Comparison of ENCODE assay signal across 8 cellular contexts in the genomic region with DNA sequence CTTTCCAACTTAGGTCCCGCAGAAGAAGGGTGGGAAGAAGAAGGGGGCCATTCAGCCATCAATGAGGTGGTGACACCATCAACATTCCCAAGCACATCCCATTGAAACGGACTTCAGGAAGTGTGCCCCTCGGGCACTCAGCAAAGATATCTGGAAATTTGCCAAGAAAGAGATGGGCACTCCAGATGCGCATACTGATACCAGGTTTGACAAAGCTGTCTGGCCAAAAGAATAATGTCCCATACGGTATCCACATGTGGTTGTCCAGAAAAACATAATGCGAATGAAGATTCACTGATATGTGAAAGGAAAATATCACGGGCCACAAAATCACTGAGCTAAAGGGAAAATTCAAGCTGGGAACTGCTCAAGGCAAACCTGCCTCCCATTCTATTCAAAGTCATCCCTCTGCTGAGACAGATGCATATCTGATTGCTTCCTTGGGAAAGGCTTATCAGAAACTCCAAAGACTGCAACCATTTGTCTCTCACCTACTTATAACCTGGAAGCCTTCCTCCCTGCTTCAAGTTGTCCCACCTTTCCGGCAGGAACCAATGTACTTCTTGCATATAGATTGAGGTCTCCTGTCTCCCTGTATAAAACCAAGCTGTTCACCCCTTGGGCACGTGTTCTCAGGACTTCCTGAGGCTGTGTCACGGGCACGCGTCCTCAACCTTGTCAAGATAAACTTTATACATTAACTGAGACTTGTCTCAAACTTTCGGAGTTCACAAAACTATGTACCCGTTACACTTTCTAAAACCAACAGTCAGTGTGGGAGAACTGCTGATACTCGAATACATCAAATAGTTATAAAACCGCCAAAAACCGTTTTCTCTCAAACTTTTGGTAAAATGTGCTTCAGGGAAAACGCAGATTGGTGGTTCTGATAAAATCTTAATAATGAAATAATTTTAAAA. TPM values are rescaled to one million over a fixed set of nuclear protein-coding genes. Genes with fewer than 3 reads are reported as not detected.
DNase-seq lines count a peak whose midpoint lies in the region; ATAC-seq and TF ChIP-seq lines count a peak whose summit lies in the region.

No MANE protein-coding gene starts in this region.

- no peaks in the 10 kb centered on the region for H3K36me3 ChIP-seq in subcutaneous abdominal adipose tissue (ENCODE audit: control insufficient read depth in 5 of 5, insufficient read depth in 5 of 5, low read length in 5 of 5)

- H3K27me3 Mint-ChIP-seq in activated CD8-positive, alpha-beta T cell treated with anti-CD3 and anti-CD28 coated beads for 36 hours, result peaks cover 3% of the 10 kb centered on the region

- no peak for TF ChIP-seq CTCF in activated CD8-positive, alpha-beta T cell treated with anti-CD3 and anti-CD28 coated beads for 36 hours (IDR thresholded peaks at IDR 0.05)
- TF ChIP-seq CTCF in omental fat pad (IDR thresholded peaks at IDR 0.05), result no peak

- peaks cover 59% of the 10 kb centered on the region for H3K36me3 Mint-ChIP-seq in activated CD8-positive, alpha-beta T cell treated with anti-CD3 and anti-CD28 coated beads for 36 hours (ENCODE audit: low read depth)

- intact Hi-C loops in activated CD8-positive, alpha-beta T cell treated with anti-CD3 and anti-CD28 coated beads for 36 hours (cut with micrococcal nuclease), result no loop called here

- CTCF ChIA-PET in activated CD8-positive, alpha-beta T cell treated with anti-CD3 and anti-CD28 coated beads for 36 hours (lab: Charles Lee), result interaction anchor here (0.7 to 1.3 kb wide), 3 partner anchors 9 to 155 kb away, joined by 3 read pairs; no protein-coding TSS in a partner anchor

- no peak for ATAC-seq in activated CD8-positive, alpha-beta T cell treated with anti-CD3 and anti-CD28 coated beads for 36 hours
- no peak for ATAC-seq in omental fat pad (ENCODE audit: low FRiP score)
- ATAC-seq in HG03139 (IDR thresholded peaks at IDR 0.05; ENCODE audit: unreplicated experiment), result no peak

- peaks cover 54% of the 10 kb centered on the region for H3K4me1 Mint-ChIP-seq in activated CD8-positive, alpha-beta T cell treated with anti-CD3 and anti-CD28 coated beads for 36 hours (ENCODE audit: low read depth)

- H3K9me3 Mint-ChIP-seq in activated CD8-positive, alpha-beta T cell treated with anti-CD3 and anti-CD28 coated beads for 36 hours, result no peaks in the 10 kb centered on the region

- DNase-seq in activated CD4-positive, alpha-beta T cell treated with anti-CD3 and anti-CD28 coated beads for 48 hours, result peak; percentile 17
- DNase-seq in activated CD4-positive, alpha-beta T cell treated with anti-CD3 and anti-CD28 coated beads for 1 hour, result no peak
- DNase-seq in activated CD8-positive, alpha-beta T cell treated with anti-CD3 and anti-CD28 coated beads for 36 hours, result peak; percentile 39
- DNase-seq in omental fat pad (ENCODE audit: low spot score) (no peak), HuH-7.5 (ENCODE audit: low spot score) (no peak)

- no peaks in the 10 kb centered on the region for H3K27me3 ChIP-seq in subcutaneous abdominal adipose tissue (ENCODE audit: control insufficient read depth in 5 of 5, insufficient read depth in 4 of 5, low read length in 5 of 5)

- H3K4me3 ChIP-seq in iPS-18c (ENCODE audit: insufficient read depth, low read depth, low read length) (peak overlapping the region; percentile 94; the same call in 1 of the 2 replicates), subcutaneous abdominal adipose tissue (ENCODE audit: low read depth in 1 of 5, low read length in 5 of 5) (peak overlapping the region; percentile 68 to 97 (median 93))

- peak overlapping the region; percentile 90 for H3K27ac ChIP-seq in subcutaneous abdominal adipose tissue (ENCODE audit: low read depth, low read length)

- H3K9ac ChIP-seq in subcutaneous abdominal adipose tissue (ENCODE audit: low read length in 5 of 5), result peak overlapping the region; percentile 60 to 88 (median 81)

- peak overlapping the region; percentile 34 for H3K27ac Mint-ChIP-seq in activated CD8-positive, alpha-beta T cell treated with anti-CD3 and anti-CD28 coated beads for 36 hours

- peaks cover 5 to 43% (median 35%) of the 10 kb centered on the region in 5 donors for H3K4me1 ChIP-seq in subcutaneous abdominal adipose tissue (ENCODE audit: control insufficient read depth in 5 of 5, insufficient read depth in 5 of 5, low read length in 5 of 5)

- POLR2A ChIA-PET in activated CD8-positive, alpha-beta T cell treated with anti-CD3 and anti-CD28 coated beads for 36 hours (lab: Charles Lee), result interaction anchor here (0.7 to 1.3 kb wide), 8 partner anchors 14 to 144 kb away, joined by 3 to 4 read pairs (median 3); no protein-coding TSS in a partner anchor

- H3K4me3 Mint-ChIP-seq in activated CD8-positive, alpha-beta T cell treated with anti-CD3 and anti-CD28 coated beads for 36 hours, result peak overlapping the region; percentile 94

- no peaks in the 10 kb centered on the region for H3K9me3 ChIP-seq in iPS-18c (ENCODE audit: control insufficient read depth, insufficient read depth, low read length)
- H3K9me3 ChIP-seq in subcutaneous abdominal adipose tissue (ENCODE audit: control insufficient read depth in 5 of 5, low read length in 5 of 5), result no peaks in the 10 kb centered on the region

RNA-seq across cellular contexts. Expression of gene PDK1, which starts 1.3 kb away (rescaled TPM):
- total RNA-seq in activated CD8-positive, alpha-beta T cell treated with anti-CD3 and anti-CD28 coated beads for 36 hours, result 10 to 100 TPM; 65.8 to 70.7 TPM
- total RNA-seq in omental fat pad, result 10 to 100 TPM; 12.0 to 18.8 (median 16.8) TPM

Comparison
In these comparisons a context has a peak if more than half of its experiments do, and no peak if none do; other contexts are left out.
1. DNase-seq: peak in activated CD4-positive, alpha-beta T cell treated with anti-CD3 and anti-CD28 coated beads for 48 hours (single experiment) and activated CD8-positive, alpha-beta T cell treated with anti-CD3 and anti-CD28 coated beads for 36 hours (single experiment); none in activated CD4-positive, alpha-beta T cell treated with anti-CD3 and anti-CD28 coated beads for 1 hour (single experiment), omental fat pad (single experiment) and HuH-7.5 (single experiment).